In genomic region chr15:92884459-92884812, GRCh38 we compare ENCODE assay signal across 8 cellular contexts. TPM values are rescaled to one million over a fixed set of nuclear protein-coding genes. Genes with fewer than 3 reads are reported as not detected.
A peak's percentile ranks its signal among the peaks of the same experiment; 100 is the strongest.
DNase-seq lines count a peak whose midpoint lies in the region; ATAC-seq and TF ChIP-seq lines count a peak whose summit lies in the region.

No MANE protein-coding gene starts in this region.

- H2BK15ac ChIP-seq in mesenchymal stem cell (ENCODE audit: low read depth, poor library complexity, severe bottlenecking), result no peak overlapping the region

- no peak overlapping the region for H3K14ac ChIP-seq in mesenchymal stem cell (ENCODE audit: low read length in 2 of 2)

- H3K79me1 ChIP-seq in mesenchymal stem cell (replicated peaks; ENCODE audit: low read length, poor library complexity, severe bottlenecking), result peaks cover 2% of the 10 kb centered on the region

- intact Hi-C loops in left ventricle myocardium inferior (cut with micrococcal nuclease), result loop anchor here (2.0 to 5.0 kb wide), 2 partner anchors 16 to 52 kb away; partner anchors contain the start of gene CHD2
- intact Hi-C loops in Right ventricle myocardium superior (cut with DNase I), result loop anchor here (2.0 to 5.0 kb wide), 2 partner anchors 14 to 52 kb away; no protein-coding TSS in a partner anchor
- intact Hi-C loops in MCF 10A (cut with micrococcal nuclease), result no loop called here
- intact Hi-C loops in uterus (cut with DNase I; ENCODE audit: low total_unique reads), result loop anchor here (5.0 kb wide), 1 partner anchor 52 kb away; no protein-coding TSS in a partner anchor
- intact Hi-C loops in posterior vena cava (cut with DNase I), result loop anchor here in 1 of 2 donors (5.0 kb wide), 2 partner anchors 52 to 77 kb away; no protein-coding TSS in a partner anchor

- H3K4ac ChIP-seq in mesenchymal stem cell (ENCODE audit: low read depth in 1 of 2, low read length in 2 of 2), result no peak overlapping the region

- H3K9ac ChIP-seq in mesenchymal stem cell (ENCODE audit: low read length), result peak overlapping the region; percentile 100

- no peak overlapping the region for H2BK120ac ChIP-seq in mesenchymal stem cell (ENCODE audit: low read depth, low read length)

- no peak overlapping the region for H2AFZ ChIP-seq in mesenchymal stem cell (ENCODE audit: low read depth, low read length)

- peaks cover 80% of the 10 kb centered on the region for H3K4me1 ChIP-seq in left ventricle myocardium inferior
- peaks cover 2% of the 10 kb centered on the region for H3K4me1 ChIP-seq in mesenchymal stem cell (ENCODE audit: control insufficient read depth, insufficient read depth, low read depth, low read length)
- no peaks in the 10 kb centered on the region for H3K4me1 ChIP-seq in uterus

- POLR2A ChIA-PET in MCF 10A (lab: Yijun Ruan, JAX), result interaction anchor here (1.2 to 19.2 kb wide), 9 partner anchors 11 to 86 kb away, joined by 3 to 1025 read pairs (median 258); partner anchors contain the start of gene CHD2

- no peak for TF ChIP-seq POLR2A in uterus (IDR thresholded peaks at IDR 0.05)

- H3K27ac ChIP-seq in left ventricle myocardium inferior (replicated peaks) (peak overlapping the region; percentile 99), mesenchymal stem cell (ENCODE audit: low read length, poor library complexity, severe bottlenecking) (peak overlapping the region; percentile 26), uterus (peak overlapping the region; percentile 98 to 100)

- 0% methylated on average over 3 of the region's 5 CpGs for WGBS in mesenchymal stem cell

- BruUV-seq in MCF 10A (replicated peaks; lab: Mats Ljungman, UMichigan), result no TSS peak

- no peak for TF ChIP-seq CTCF in left ventricle myocardium inferior (IDR thresholded peaks at IDR 0.05; ENCODE audit: borderline replicate concordance)
- no peak for TF ChIP-seq CTCF in MCF 10A (IDR thresholded peaks at IDR 0.05; ENCODE audit: unreplicated experiment)
- no peak for TF ChIP-seq CTCF in uterus (IDR thresholded peaks at IDR 0.05)

- peak overlapping the region; percentile 98 for H3K27ac Mint-ChIP-seq in MCF 10A (ENCODE audit: low read depth, unreplicated experiment)

- no peak overlapping the region for H2BK5ac ChIP-seq in mesenchymal stem cell (ENCODE audit: low read depth, low read length, poor library complexity, severe bottlenecking)

- no peak overlapping the region for H4K91ac ChIP-seq in mesenchymal stem cell (ENCODE audit: low read length)

- H4K8ac ChIP-seq in mesenchymal stem cell (ENCODE audit: low read length), result no peak overlapping the region

- no peak overlapping the region for H3K23ac ChIP-seq in mesenchymal stem cell (ENCODE audit: low read length in 2 of 2)

- no peak for ATAC-seq in Right ventricle myocardium superior (ENCODE audit: poor library complexity)

- H3K9me3 ChIP-seq in left ventricle myocardium inferior (replicated peaks), result no peaks in the 10 kb centered on the region
- H3K9me3 ChIP-seq in mesenchymal stem cell (ENCODE audit: control insufficient read depth, low read length), result no peaks in the 10 kb centered on the region
- H3K9me3 ChIP-seq in uterus, result no peaks in the 10 kb centered on the region

- peak overlapping the region; percentile 87 for H3K4me3 Mint-ChIP-seq in MCF 10A (ENCODE audit: unreplicated experiment)

- H3K36me3 ChIP-seq in left ventricle myocardium inferior (peaks cover 30% of the 10 kb centered on the region), mesenchymal stem cell (ENCODE audit: control insufficient read depth in 1 of 2, insufficient read depth in 2 of 2, low read depth in 1 of 2, low read length in 2 of 2) (peaks cover 4 to 40% of the 10 kb centered on the region in 2 experiments), uterus (no peaks in the 10 kb centered on the region)

- peak overlapping the region; percentile 88 for H3K4me3 ChIP-seq in left ventricle myocardium inferior
- H3K4me3 ChIP-seq in mesenchymal stem cell (ENCODE audit: insufficient read depth in 1 of 2, low read depth in 1 of 2, low read length in 2 of 2), result peak overlapping the region; percentile 9 to 98
- peak overlapping the region; percentile 58 to 76 for H3K4me3 ChIP-seq in uterus

- no peak overlapping the region for H3K4me2 ChIP-seq in mesenchymal stem cell (ENCODE audit: low read length, poor library complexity, severe bottlenecking)

- no peaks in the 10 kb centered on the region for H3K27me3 Mint-ChIP-seq in MCF 10A (ENCODE audit: insufficient read depth, unreplicated experiment)

- no peak overlapping the region for H2BK12ac ChIP-seq in mesenchymal stem cell (ENCODE audit: low read length in 2 of 2)

- CTCF ChIA-PET in MCF 10A (lab: Yijun Ruan, JAX), result interaction anchor here (0.7 to 1.1 kb wide), 2 partner anchors 18 to 77 kb away, joined by 3 to 4 read pairs; no protein-coding TSS in a partner anchor

- DNase-seq in left ventricle myocardium inferior (no peak), Right ventricle myocardium superior (no peak), MCF 10A (ENCODE audit: unreplicated experiment) (no peak), mesenchymal stem cell (no peak), uterus (no peak), posterior vena cava (ENCODE audit: low spot score) (no peak), NOMO-1 treated with DMSO at 0.1 percent for 48 hours (lab: John Stamatoyannopoulos, UW; ENCODE audit: unreplicated experiment) (no peak)
- no peak for DNase-seq in stimulated activated CD4-positive, alpha-beta T cell treated with anti-CD3 and anti-CD28 coated beads, Interleukin-1b, Interleukin-23, amount 100 ng/mL, for 48 hours

- H2AK5ac ChIP-seq in mesenchymal stem cell (ENCODE audit: low read length, severe bottlenecking), result no peak overlapping the region

- H3K36me3 Mint-ChIP-seq in MCF 10A (ENCODE audit: insufficient read depth, unreplicated experiment), result peaks cover 68% of the 10 kb centered on the region

- H3K18ac ChIP-seq in mesenchymal stem cell (ENCODE audit: low read depth in 1 of 2, low read length in 2 of 2), result no peak overlapping the region

- H3K9me3 Mint-ChIP-seq in MCF 10A (ENCODE audit: unreplicated experiment), result no peaks in the 10 kb centered on the region

- no peaks in the 10 kb centered on the region for H3K27me3 ChIP-seq in left ventricle myocardium inferior (ENCODE audit: low read depth)
- H3K27me3 ChIP-seq in mesenchymal stem cell (ENCODE audit: control insufficient read depth in 1 of 2, insufficient read depth in 1 of 2, low read length in 2 of 2), result no peaks in the 10 kb centered on the region
- no peaks in the 10 kb centered on the region for H3K27me3 ChIP-seq in uterus

- peaks cover 29% of the 10 kb centered on the region for H3K4me1 Mint-ChIP-seq in MCF 10A (ENCODE audit: insufficient read depth, unreplicated experiment)

RNA-seq across cellular contexts. Expression of gene CHD2, which starts 15.7 kb away (rescaled TPM):
- total RNA-seq in left ventricle myocardium inferior, result 41.3 TPM
- 43.5 TPM for total RNA-seq in Right ventricle myocardium superior
- total RNA-seq in MCF 10A (2022), result 129 and 148 TPM in 2 replicates
- polyA plus RNA-seq in mesenchymal stem cell (2013, experiment 1 of 2), result 52.6 TPM
- polyA plus RNA-seq in mesenchymal stem cell (2013, experiment 2 of 2), result 52.4 TPM
- 100 to 1,000 TPM in 3 of 4 donors, 10 to 100 TPM in 1; 71.0 to 166 (median 152) TPM for total RNA-seq in uterus
- total RNA-seq in posterior vena cava, result 100 to 1,000 TPM in 1 of 2 donors, 10 to 100 TPM in 1; 94.5 to 104 TPM

Comparison
In these comparisons a context has a peak if more than half of its experiments do, and no peak if none do; other contexts are left out.
1. H3K27ac ChIP-seq: peak in every context shown above with its lines; median percentile 99 in left ventricle myocardium inferior; 99 in uterus; 26 in mesenchymal stem cell.